In the genomic region with DNA sequence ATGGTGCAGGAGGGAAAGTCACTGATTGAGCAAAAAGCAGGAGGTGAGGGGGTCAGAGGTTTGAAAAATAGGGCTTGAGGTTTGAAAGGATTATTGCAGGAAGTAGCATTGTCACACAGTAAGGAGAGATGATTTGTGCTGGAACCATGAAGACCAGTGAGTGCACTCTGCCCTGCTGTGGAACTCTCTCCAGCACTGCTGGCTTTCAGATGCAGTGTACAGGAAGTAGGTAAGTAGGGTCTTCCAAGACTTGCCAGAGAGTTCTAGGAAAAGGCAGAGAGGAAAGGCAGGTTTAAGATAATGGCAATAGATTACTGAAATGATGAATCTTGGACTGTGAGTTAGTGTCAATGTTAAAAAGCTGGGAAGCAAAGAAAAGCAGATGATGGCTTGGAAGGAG, we compare ENCODE assay signal across 28 cellular contexts. TPM values are rescaled to one million over a fixed set of nuclear protein-coding genes. Genes with fewer than 3 reads are reported as not detected.
"Had no signal": no experiment of that assay in that cellular context is flagged by ENCODE, and none has a peak within 500 bp of the region (broad histone marks: within the 10 kb centered on the region; RNA-seq: fewer than 3 reads in every experiment).

No MANE protein-coding gene starts in this region.

- FAIRE-seq: endometrium, kidney had no signal

- H3K27ac ChIP-seq: esophagus squamous epithelium, prostate gland, right atrium auricular region, stomach, thyroid gland, vagina had no signal

- ATAC-seq: effector memory CD8-positive, alpha-beta T cell; left lobe of liver; sciatic nerve; stimulated activated effector memory CD8-positive, alpha-beta T cell treated with anti-CD3 and anti-CD28 coated beads, Interleukin-12 subunit alpha, Interleukin-12 subunit beta, amount 100 ng/mL, for 72 hours had no signal

- DNase-seq: cortex of kidney; effector memory CD8-positive, alpha-beta T cell; erythroblast; esophagus squamous epithelium; foreskin melanocyte; glutamatergic neuron; hypothalamus; kidney; naive B cell; stimulated activated CD4-positive, alpha-beta T cell treated with anti-CD3 and anti-CD28 coated beads, Interleukin-12 subunit alpha, Interleukin-12 subunit beta, amount 100 ng/mL, for 4 hours; stimulated activated CD4-positive, alpha-beta T cell treated with anti-CD3 and anti-CD28 coated beads, Interleukin-1b, Interleukin-23, amount 100 ng/mL, for 48 hours; stimulated activated CD4-positive, alpha-beta T cell treated with anti-CD3 and anti-CD28 coated beads, Interleukin-4, amount 100 ng/mL, for 1 hour; stimulated activated naive CD4-positive, alpha-beta T cell treated with Interleukin-2 at 50 U/mL for 16 hours; stomach; thyroid gland; trophoblast cell had no signal

- H3K4me2 ChIP-seq: smooth muscle cell had no signal

- H3K9me3 Mint-ChIP-seq: effector memory CD8-positive, alpha-beta T cell; memory B cell; naive B cell; natural killer cell treated with Interleukin-12 subunit alpha and Interleukin-12 subunit beta and Interleukin-15 and Interleukin-18, amount 100 ng/mL, for 72 hours; neural crest cell; stimulated activated effector memory CD8-positive, alpha-beta T cell treated with anti-CD3 and anti-CD28 coated beads, Interleukin-12 subunit alpha, Interleukin-12 subunit beta, amount 100 ng/mL, for 72 hours had no signal

- H3K27me3 ChIP-seq: esophagus squamous epithelium, right atrium auricular region, stomach, thyroid gland, vagina had no signal

- H3K27me3 Mint-ChIP-seq: effector memory CD8-positive, alpha-beta T cell; memory B cell; naive B cell; natural killer cell treated with Interleukin-12 subunit alpha and Interleukin-12 subunit beta and Interleukin-15 and Interleukin-18, amount 100 ng/mL, for 72 hours had no signal

- H3K27ac Mint-ChIP-seq: effector memory CD8-positive, alpha-beta T cell; memory B cell; naive B cell; natural killer cell treated with Interleukin-12 subunit alpha and Interleukin-12 subunit beta and Interleukin-15 and Interleukin-18, amount 100 ng/mL, for 72 hours; stimulated activated effector memory CD8-positive, alpha-beta T cell treated with anti-CD3 and anti-CD28 coated beads, Interleukin-12 subunit alpha, Interleukin-12 subunit beta, amount 100 ng/mL, for 72 hours had no signal

- H3K4me1 Mint-ChIP-seq: neural crest cell had no signal

- H3K9me3 ChIP-seq: esophagus squamous epithelium, prostate gland, right atrium auricular region, stomach, thyroid gland, vagina had no signal

- H3K4me3 ChIP-seq: esophagus squamous epithelium, lung, prostate gland, right atrium auricular region, smooth muscle cell, stomach, thyroid gland, vagina had no signal

- H3K4me1 ChIP-seq: esophagus squamous epithelium, prostate gland, right atrium auricular region, stomach, thyroid gland, vagina had no signal

- H3K4me3 Mint-ChIP-seq: effector memory CD8-positive, alpha-beta T cell; memory B cell; naive B cell; natural killer cell treated with Interleukin-12 subunit alpha and Interleukin-12 subunit beta and Interleukin-15 and Interleukin-18, amount 100 ng/mL, for 72 hours; neural crest cell; stimulated activated effector memory CD8-positive, alpha-beta T cell treated with anti-CD3 and anti-CD28 coated beads, Interleukin-12 subunit alpha, Interleukin-12 subunit beta, amount 100 ng/mL, for 72 hours had no signal

RNA-seq across cellular contexts. Expression of gene SP140, which starts 17.0 kb away (rescaled TPM):
- total RNA-seq: neural crest cell had no signal
- polyA plus RNA-seq: smooth muscle cell had no signal
